14 cellular contexts compared by ENCODE assay signal in the genomic region with DNA sequence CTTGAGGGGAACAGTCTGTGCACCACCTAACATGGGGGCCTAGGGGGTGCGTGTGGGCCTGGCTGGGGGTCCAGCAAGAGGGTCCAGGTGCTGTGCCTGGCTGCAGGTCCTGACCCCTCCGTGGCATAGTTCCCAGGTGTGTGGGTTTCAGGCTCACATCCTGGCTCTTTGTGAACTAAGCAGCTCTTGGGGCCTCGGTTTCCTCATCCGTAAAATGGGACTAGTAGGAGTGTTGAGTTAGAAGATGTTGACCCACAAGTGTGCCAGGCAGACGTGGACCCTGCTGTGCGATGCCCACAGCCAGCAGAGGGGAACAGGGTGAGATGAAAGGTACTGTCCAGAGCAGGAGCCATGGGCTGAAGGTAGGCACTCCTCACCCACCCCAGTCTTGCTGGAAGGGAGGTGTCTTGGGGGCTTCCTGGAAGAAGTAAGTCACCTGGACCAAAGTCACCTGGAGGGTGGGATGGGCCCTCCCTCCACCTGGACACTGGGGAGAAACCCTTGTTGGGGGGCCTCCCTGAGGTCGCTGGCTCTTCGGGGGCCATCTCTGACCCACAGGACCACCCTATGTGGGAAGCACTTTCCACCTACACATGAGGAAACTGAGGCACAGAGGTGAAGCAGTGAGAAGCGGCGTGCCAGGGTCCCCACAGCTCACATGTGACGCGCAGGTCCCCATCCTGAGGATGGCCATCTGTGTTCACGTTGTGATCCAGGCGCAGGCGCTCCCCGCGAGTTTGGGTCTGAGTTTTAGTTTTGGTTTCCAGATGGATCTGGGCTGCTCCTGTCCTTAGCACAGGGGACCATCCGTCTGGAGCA. TPM values are rescaled to one million over a fixed set of nuclear protein-coding genes. Genes with fewer than 3 reads are reported as not detected.
DNase-seq lines count a peak whose midpoint lies in the region; ATAC-seq and TF ChIP-seq lines count a peak whose summit lies in the region.
"Had no signal": no experiment of that assay in that cellular context is flagged by ENCODE, and none has a peak within 500 bp of the region (broad histone marks: within the 10 kb centered on the region; RNA-seq: fewer than 3 reads in every experiment).

No MANE protein-coding gene starts in this region.

- H3K36me3 Mint-ChIP-seq in CD4-positive, alpha-beta memory T cell: no peaks in the 10 kb centered on the region
- H3K36me3 Mint-ChIP-seq in endodermal cell (ENCODE audit: low read depth): peaks cover 27% of the 10 kb centered on the region

- H3K4me1 Mint-ChIP-seq in CD4-positive, alpha-beta memory T cell: peaks cover 0 to 7% (median 2%) of the 10 kb centered on the region in 4 donors
- H3K4me1 Mint-ChIP-seq in endodermal cell: peaks cover 11% of the 10 kb centered on the region

- peaks cover 11% of the 10 kb centered on the region for H3K27me3 ChIP-seq in CD4-positive, alpha-beta memory T cell (ENCODE audit: insufficient read depth, low read length)
- H3K27me3 ChIP-seq in endodermal cell (ENCODE audit: control insufficient read depth, insufficient read depth, low read length, poor library complexity, severe bottlenecking): no peaks in the 10 kb centered on the region
- peaks cover 0 to 11% (median 5%) of the 10 kb centered on the region in 3 experiments for H3K27me3 ChIP-seq in neuronal stem cell (ENCODE audit: control insufficient read depth in 3 of 3, insufficient read depth in 3 of 3, low read depth in 1 of 3, low read length in 3 of 3)

- peak overlapping the region; percentile 75 for H2BK5ac ChIP-seq in neuronal stem cell (ENCODE audit: low read length)

- TF ChIP-seq CTCF in LNCaP clone FGC (IDR thresholded peaks at IDR 0.05; ENCODE audit: control insufficient read depth, extremely low read depth, insufficient read depth): no peak
- TF ChIP-seq CTCF in endodermal cell (conservative IDR thresholded peaks at IDR 0.05): no peak

- no peak for ATAC-seq in GM18870 (IDR thresholded peaks at IDR 0.05; ENCODE audit: unreplicated experiment)
- ATAC-seq: activated CD8-positive, alpha-beta T cell treated with anti-CD3 and anti-CD28 coated beads for 36 hours had no signal

- intact Hi-C loops in CD4-positive, alpha-beta memory T cell (cut with micrococcal nuclease): no loop called here

- peak overlapping the region; percentile 85 for H3K23ac ChIP-seq in neuronal stem cell (ENCODE audit: low read depth, low read length, poor library complexity)

- H2BK120ac ChIP-seq in neuronal stem cell (ENCODE audit: low read depth, low read length): no peak overlapping the region

- peak overlapping the region; percentile 2 to 78 (median 62) for H3K4me3 Mint-ChIP-seq in CD4-positive, alpha-beta memory T cell
- peak overlapping the region; percentile 81 for H3K4me3 Mint-ChIP-seq in endodermal cell

- no peak overlapping the region for H3K4ac ChIP-seq in neuronal stem cell (ENCODE audit: low read length)

- H2AFZ ChIP-seq in neuronal stem cell (ENCODE audit: low read length): no peak overlapping the region

- no peaks in the 10 kb centered on the region for H3K36me3 ChIP-seq in CD4-positive, alpha-beta memory T cell (ENCODE audit: insufficient read depth, low read length)
- peaks cover 14% of the 10 kb centered on the region for H3K36me3 ChIP-seq in endodermal cell (ENCODE audit: control insufficient read depth, insufficient read depth, low read length)
- no peaks in the 10 kb centered on the region for H3K36me3 ChIP-seq in neuronal stem cell (replicated peaks in 1 of 2; ENCODE audit: control insufficient read depth in 2 of 2, insufficient read depth in 2 of 2, low read length in 2 of 2)
- H3K36me3 ChIP-seq: SJCRH30, spleen had no signal

- peaks cover 3% of the 10 kb centered on the region for H3K79me1 ChIP-seq in neuronal stem cell (ENCODE audit: low read depth, low read length)

- H3K4me3 ChIP-seq in CD4-positive, alpha-beta memory T cell (ENCODE audit: low read length in 2 of 2): no peak overlapping the region
- H3K4me3 ChIP-seq in LNCaP clone FGC (ENCODE audit: low read depth, low read length) (peak overlapping the region; percentile 87), endodermal cell (ENCODE audit: low read length) (peak overlapping the region; percentile 90), neuronal stem cell (ENCODE audit: low read length in 2 of 2) (peak overlapping the region; percentile 46 to 53)
- H3K4me3 ChIP-seq: SJCRH30 had no signal

- no peak overlapping the region for H3K27ac ChIP-seq in CD4-positive, alpha-beta memory T cell (ENCODE audit: low read depth, low read length)
- H3K27ac ChIP-seq in endodermal cell (ENCODE audit: low read depth, low read length): no peak overlapping the region
- H3K27ac ChIP-seq in neuronal stem cell (replicated peaks; ENCODE audit: low read length): no peak overlapping the region
- H3K27ac ChIP-seq: SJCRH30 had no signal

- H2AK5ac ChIP-seq in neuronal stem cell (ENCODE audit: low read depth, low read length): peak overlapping the region; percentile 24

- POLR2A ChIA-PET in CD4-positive, alpha-beta memory T cell (lab: Charles Lee; ENCODE audit: partially characterized antibody): no interaction called here

- peak overlapping the region; percentile 57 for H3K18ac ChIP-seq in neuronal stem cell (ENCODE audit: low read length)

- H2BK12ac ChIP-seq in neuronal stem cell (ENCODE audit: low read length): peak overlapping the region; percentile 97

- H4K8ac ChIP-seq in neuronal stem cell (ENCODE audit: low read depth, low read length): no peak overlapping the region

- H3K9me3 ChIP-seq in CD4-positive, alpha-beta memory T cell (ENCODE audit: control insufficient read depth in 1 of 2, low read length in 2 of 2): no peaks in the 10 kb centered on the region
- H3K9me3 ChIP-seq in endodermal cell (ENCODE audit: control insufficient read depth, low read length): no peaks in the 10 kb centered on the region
- no peaks in the 10 kb centered on the region for H3K9me3 ChIP-seq in neuronal stem cell (replicated peaks in 1 of 2; ENCODE audit: control insufficient read depth in 2 of 2, insufficient read depth in 1 of 2, low read depth in 1 of 2, low read length in 2 of 2)
- H3K9me3 ChIP-seq: SJCRH30, spleen had no signal

- CTCF ChIA-PET in CD4-positive, alpha-beta memory T cell (lab: Charles Lee; ENCODE audit: partially characterized antibody): interaction anchor here (0.8 kb wide), 1 partner anchor 163 kb away, joined by 3 read pairs; no protein-coding TSS in a partner anchor

- H3K4me2 ChIP-seq in neuronal stem cell (ENCODE audit: insufficient read depth, low read length, poor library complexity, severe bottlenecking): no peak overlapping the region

- peak overlapping the region; percentile 56 for H3K14ac ChIP-seq in neuronal stem cell (ENCODE audit: low read length)

- 92 to 96% methylated on average over 12 to 18 of the region's 18 CpGs for WGBS in endodermal cell (ENCODE audit: insufficient coverage in 1 of 2, insufficient read length in 1 of 2), 2 experiments
- no CpG with 5 or more reads among the region's 18 CpGs for WGBS in neuronal stem cell (ENCODE audit: extremely low coverage in 2 of 2, insufficient read length in 2 of 2, insufficient replicate concordance in 1 of 2), 2 donors

- peak overlapping the region in 1 of 7 donors; percentile 13 for H3K27ac Mint-ChIP-seq in CD4-positive, alpha-beta memory T cell
- peak overlapping the region; percentile 93 for H3K27ac Mint-ChIP-seq in endodermal cell
- H3K27ac Mint-ChIP-seq: activated CD8-positive, alpha-beta T cell treated with anti-CD3 and anti-CD28 coated beads for 36 hours had no signal

- H3K4me1 ChIP-seq in CD4-positive, alpha-beta memory T cell (ENCODE audit: insufficient read depth, low read length): peaks cover 13% of the 10 kb centered on the region
- peaks cover 13% of the 10 kb centered on the region for H3K4me1 ChIP-seq in endodermal cell (ENCODE audit: control insufficient read depth, insufficient read depth, low read length)
- H3K4me1 ChIP-seq in neuronal stem cell (ENCODE audit: control insufficient read depth in 2 of 2, insufficient read depth in 1 of 2, low read depth in 1 of 2, low read length in 2 of 2): peaks cover 20 to 29% of the 10 kb centered on the region in 2 donors

- H2BK15ac ChIP-seq in neuronal stem cell (ENCODE audit: low read length): peak overlapping the region; percentile 89

- H3K27me3 Mint-ChIP-seq in CD4-positive, alpha-beta memory T cell: peaks cover under 1 to 4% of the 10 kb centered on the region in 2 donors
- H3K27me3 Mint-ChIP-seq in endodermal cell (ENCODE audit: insufficient read depth): no peaks in the 10 kb centered on the region

- no peak for DNase-seq in CD4-positive, alpha-beta memory T cell
- DNase-seq in LNCaP clone FGC (ENCODE audit: low read depth) (no peak), endodermal cell (no peak), neuronal stem cell (ENCODE audit: low spot score) (no peak), NCI-H2196 (lab: John Stamatoyannopoulos, UW; ENCODE audit: unreplicated experiment) (no peak), HCEC 1CT (no peak), NCI-H2081 (lab: John Stamatoyannopoulos, UW) (no peak)
- DNase-seq: activated CD8-positive, alpha-beta T cell treated with anti-CD3 and anti-CD28 coated beads for 36 hours; effector memory CD4-positive, alpha-beta T cell; glutamatergic neuron; SJCRH30; spleen had no signal

- no peaks in the 10 kb centered on the region for H3K9me3 Mint-ChIP-seq in CD4-positive, alpha-beta memory T cell
- H3K9me3 Mint-ChIP-seq in endodermal cell: no peaks in the 10 kb centered on the region
- H3K9me3 Mint-ChIP-seq: activated CD8-positive, alpha-beta T cell treated with anti-CD3 and anti-CD28 coated beads for 36 hours had no signal

- H4K91ac ChIP-seq in neuronal stem cell (ENCODE audit: low read depth, low read length, poor library complexity): no peak overlapping the region

- peak overlapping the region; percentile 89 for H3K9ac ChIP-seq in endodermal cell (ENCODE audit: extremely low read depth, low read length, poor library complexity, severe bottlenecking)
- no peak overlapping the region for H3K9ac ChIP-seq in neuronal stem cell (ENCODE audit: low read depth, low read length, poor library complexity)

RNA-seq across cellular contexts. Expression of a gene that starts 1.4 kb away (rescaled TPM):
- total RNA-seq in CD4-positive, alpha-beta memory T cell: under 1 TPM; 0.20 to 0.22 TPM
- polyA plus RNA-seq in CD4-positive, alpha-beta memory T cell: under 1 TPM in 1 of 2 donors, not detected in 1; 0.16 TPM
- total RNA-seq in endodermal cell: 10 to 100 TPM; 47.7 to 64.7 TPM
- 8.9 TPM for polyA plus RNA-seq in endodermal cell (2013, experiment 1 of 2)
- 8.4 TPM for polyA plus RNA-seq in endodermal cell (2013, experiment 2 of 2)
- polyA plus RNA-seq in neuronal stem cell (2013, experiment 1 of 2): 1.5 TPM
- 1.4 TPM for polyA plus RNA-seq in neuronal stem cell (2013, experiment 2 of 2)
- total RNA-seq: activated CD8-positive, alpha-beta T cell treated with anti-CD3 and anti-CD28 coated beads for 36 hours; mononuclear cell had no signal

Comparison
In these comparisons a context has a peak if more than half of its experiments do, and no peak if none do; other contexts are left out.
1. H3K4me3 ChIP-seq: peak in LNCaP clone FGC (single experiment), endodermal cell (single experiment) and neuronal stem cell (2 of 2); none in CD4-positive, alpha-beta memory T cell (0 of 2).
2. RNA of a gene that starts 1.4 kb away (total RNA-seq): 47.7 to 64.7 TPM in endodermal cell; 0.20 to 0.22 TPM in CD4-positive, alpha-beta memory T cell; every median in the first group is over 10 times any median in the second.